In genomic region chr5:145931718-145932117, GRCh38 we compare ENCODE assay signal across 27 cellular contexts. TPM values are rescaled to one million over a fixed set of nuclear protein-coding genes. Genes with fewer than 3 reads are reported as not detected.
A peak's percentile ranks its signal among the peaks of the same experiment; 100 is the strongest.
DNase-seq lines count a peak whose midpoint lies in the region; ATAC-seq, FAIRE-seq and TF ChIP-seq lines count a peak whose summit lies in the region.
"Had no signal": no experiment of that assay in that cellular context is flagged by ENCODE, and none has a peak within 500 bp of the region (broad histone marks: within the 10 kb centered on the region; RNA-seq: fewer than 3 reads in every experiment).

No MANE protein-coding gene starts in this region.

- no TSS peak for BruUV-seq in PC-3 (replicated peaks; lab: Mats Ljungman, UMichigan)

- peaks cover 8% of the 10 kb centered on the region for H3K4me1 ChIP-seq in PC-3 (ENCODE audit: insufficient read depth, low read length)
- H3K4me1 ChIP-seq: BLaER1 had no signal

- no peak overlapping the region for H3K9ac ChIP-seq in PC-3 (ENCODE audit: low read length)
- H3K9ac ChIP-seq: BLaER1, KMS-11 had no signal

- no peaks in the 10 kb centered on the region for H3K9me3 ChIP-seq in PC-3 (ENCODE audit: low read length)
- H3K9me3 ChIP-seq: BLaER1 had no signal

- ATAC-seq in PC-3 = no peak
- no peak for ATAC-seq in HG02571 (IDR thresholded peaks at IDR 0.05; ENCODE audit: unreplicated experiment)
- ATAC-seq in HG02588 (IDR thresholded peaks at IDR 0.05; ENCODE audit: unreplicated experiment) = no peak
- no peak for ATAC-seq in GM18517 (IDR thresholded peaks at IDR 0.05; ENCODE audit: unreplicated experiment)

- H3K9me3 Mint-ChIP-seq in endothelial cell (ENCODE audit: unreplicated experiment) = no peaks in the 10 kb centered on the region
- H3K9me3 Mint-ChIP-seq: T-helper 1 cell treated with Interleukin-12 subunit alpha and Interleukin-12 subunit beta and Interleukin-4 antibody, amounts not matched to agents 30 μg/mL and 1 μg/mL, for 36 hours had no signal

- no peak overlapping the region for H2AFZ ChIP-seq in PC-3 (ENCODE audit: low read length)

- no peaks in the 10 kb centered on the region for H3K9me2 ChIP-seq in PC-3 (replicated peaks; ENCODE audit: low read length)

- no peak overlapping the region for H3K4me2 ChIP-seq in PC-3 (ENCODE audit: low read length)
- H3K4me2 ChIP-seq: BLaER1, KMS-11 had no signal

- no peaks in the 10 kb centered on the region for H3F3A ChIP-seq in PC-3 (ENCODE audit: low read length, unreplicated experiment)

- peaks cover 3% of the 10 kb centered on the region for H3K4me1 Mint-ChIP-seq in endothelial cell (ENCODE audit: unreplicated experiment)

- CTCF ChIA-PET in PC-3 (lab: Charles Lee) = no interaction called here

- no peaks in the 10 kb centered on the region for H3K27me3 ChIP-seq in PC-3 (ENCODE audit: low read length)
- H3K27me3 ChIP-seq: BLaER1 had no signal

- H4K20me1 ChIP-seq in PC-3 (ENCODE audit: low read length) = no peaks in the 10 kb centered on the region
- H4K20me1 ChIP-seq: BLaER1 had no signal

- no peak overlapping the region for H3K27ac ChIP-seq in PC-3 (ENCODE audit: low read length)
- H3K27ac ChIP-seq: BLaER1, KMS-11 had no signal

- TF ChIP-seq POLR2A in H54 (IDR thresholded peaks at IDR 0.05; ENCODE audit: low read depth, low read length) = no peak

- TF ChIP-seq CTCF in PC-3 (conservative IDR thresholded peaks at IDR 0.05; ENCODE audit: low read depth, low read length) = no peak
- TF ChIP-seq CTCF in endothelial cell (IDR thresholded peaks at IDR 0.05; ENCODE audit: unreplicated experiment) = no peak

- H3K79me2 ChIP-seq in PC-3 (ENCODE audit: low read length) = no peaks in the 10 kb centered on the region

- intact Hi-C loops in PC-3 (cut with micrococcal nuclease) = no loop called here

- no peak overlapping the region for H3K4me3 ChIP-seq in PC-3 (ENCODE audit: low read length)
- H3K4me3 ChIP-seq: BLaER1 had no signal

- peak overlapping the region; percentile 41 for H3K27ac Mint-ChIP-seq in endothelial cell (ENCODE audit: unreplicated experiment)
- H3K27ac Mint-ChIP-seq: CD4-positive, CD25-positive, alpha-beta regulatory T cell; IgD-negative memory B cell; T-helper 1 cell treated with Interleukin-12 subunit alpha and Interleukin-12 subunit beta and Interleukin-4 antibody, amounts not matched to agents 30 μg/mL and 1 μg/mL, for 36 hours had no signal

- H3K36me3 ChIP-seq in PC-3 (ENCODE audit: low read depth, low read length) = no peaks in the 10 kb centered on the region
- H3K36me3 ChIP-seq: BLaER1 had no signal

- peak; percentile 55 for FAIRE-seq in H54 (lab: Jason Lieb, UNC)
- FAIRE-seq in RCC 7860 (lab: Jason Lieb, UNC) = no peak

- DNase-seq in EL (peak; percentile 37), H54 (ENCODE audit: insufficient read length, low spot score) (no peak), PC-3 (peak; percentile 11), endothelial cell (ENCODE audit: low spot score) (no peak), RCC 7860 (ENCODE audit: low spot score) (no peak)
- DNase-seq: CD4-positive, CD25-positive, alpha-beta regulatory T cell; DMS153; DND-41; H7; NCI-H1092 treated with DMSO at 0.1 percent for 48 hours; NCI-H1436; NCI-H187; NCI-H2081 treated with DMSO at 0.1 percent for 48 hours; NCI-H2171 treated with DMSO at 0.1 percent for 48 hours; NCI-H524; NCI-H748 treated with DMSO at 0.1 percent for 48 hours; SHP77 treated with DMSO at 0.1 percent for 48 hours; SW 1271 had no signal

- H3K36me3 Mint-ChIP-seq in endothelial cell (ENCODE audit: low read depth, unreplicated experiment) = no peaks in the 10 kb centered on the region
- H3K36me3 Mint-ChIP-seq: CD4-positive, CD25-positive, alpha-beta regulatory T cell; IgD-negative memory B cell had no signal

- peaks cover 2% of the 10 kb centered on the region for H3K27me3 Mint-ChIP-seq in endothelial cell (ENCODE audit: unreplicated experiment)

- POLR2A ChIA-PET in PC-3 (lab: Charles Lee; ENCODE audit: unreplicated experiment) = no interaction called here

- no peak overlapping the region for H3K4me3 Mint-ChIP-seq in endothelial cell (ENCODE audit: unreplicated experiment)
- H3K4me3 Mint-ChIP-seq: CD4-positive, CD25-positive, alpha-beta regulatory T cell; IgD-negative memory B cell; T-helper 1 cell treated with Interleukin-12 subunit alpha and Interleukin-12 subunit beta and Interleukin-4 antibody, amounts not matched to agents 30 μg/mL and 1 μg/mL, for 36 hours had no signal

RNA-seq across cellular contexts. Expression of gene SH3RF2, which starts 4.7 kb away (rescaled TPM):
- total RNA-seq in PC-3 (2014; rRNA removed) (5.9 and 6.2 TPM in 2 replicates), endothelial cell (ENCODE audit: unreplicated experiment) (0.23 TPM)

RNA-seq across cellular contexts. Expression of gene GRXCR2, which starts 58.9 kb away (rescaled TPM):
- total RNA-seq in PC-3 (2014; rRNA removed) = not detected in 2 replicates
- not detected for total RNA-seq in endothelial cell (ENCODE audit: unreplicated experiment)
- total RNA-seq: A172; CD4-positive, CD25-positive, alpha-beta regulatory T cell; G401; H7 had no signal

Comparison
In these comparisons a context has a peak if more than half of its experiments do, and no peak if none do; other contexts are left out.
1. DNase-seq: peak in EL (single experiment) and PC-3 (single experiment); none in H54 (single experiment), endothelial cell (single experiment) and RCC 7860 (single experiment).